In the genomic region with DNA sequence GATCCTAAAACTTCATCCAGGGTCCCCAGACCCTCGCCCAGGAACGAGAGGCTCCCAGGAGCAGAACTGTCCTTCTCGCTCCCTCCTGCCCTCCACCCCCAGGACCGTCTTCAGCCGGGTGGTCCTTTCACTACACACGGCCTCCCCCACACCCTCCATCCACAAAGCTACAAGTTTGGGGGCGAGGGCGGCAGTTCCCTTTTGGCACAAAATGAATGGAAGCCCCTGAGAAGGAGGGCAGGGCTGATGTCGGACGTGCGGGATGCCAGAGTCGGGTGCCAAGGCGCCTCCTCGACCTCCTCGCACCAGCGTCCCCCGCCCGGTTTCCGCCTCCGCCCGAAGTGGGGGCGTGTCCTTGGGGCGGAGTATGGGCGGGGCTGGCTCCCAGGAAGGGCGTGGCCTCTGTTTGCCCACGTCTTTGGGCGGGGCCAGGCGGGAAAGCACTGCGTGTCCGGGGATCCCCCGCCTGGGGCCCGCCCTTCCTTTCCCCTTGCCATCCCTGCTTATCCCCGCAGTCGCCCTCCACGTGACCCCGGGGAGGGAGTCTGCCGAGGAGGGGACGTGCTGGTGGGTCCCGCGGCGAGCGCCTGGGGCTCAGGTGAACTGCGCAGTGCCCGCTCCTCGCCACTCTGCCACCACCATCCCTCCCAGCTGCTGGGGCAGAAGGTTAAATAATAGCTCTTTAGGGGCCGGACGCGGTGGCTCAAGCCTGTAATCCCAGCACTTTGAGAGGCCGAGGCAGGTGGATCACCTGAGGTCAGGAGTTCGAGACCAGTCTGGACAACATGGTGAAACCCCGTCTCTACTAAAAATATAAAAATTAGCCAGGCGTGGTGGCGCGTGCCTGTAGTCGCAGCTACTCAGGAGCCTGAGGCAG, we compare ENCODE assay signal across 8 cellular contexts. TPM values are rescaled to one million over a fixed set of nuclear protein-coding genes. Genes with fewer than 3 reads are reported as not detected.
A peak's percentile ranks its signal among the peaks of the same experiment; 100 is the strongest.
DNase-seq lines count a peak whose midpoint lies in the region; ATAC-seq, FAIRE-seq and TF ChIP-seq lines count a peak whose summit lies in the region.

No MANE protein-coding gene starts in this region.

- H3K4me3 ChIP-seq in CD8-positive, alpha-beta T cell (ENCODE audit: low read depth, low read length), result peak overlapping the region; percentile 56
- H3K4me3 ChIP-seq in effector memory CD4-positive, alpha-beta T cell (ENCODE audit: insufficient read depth, low read depth, low read length, poor library complexity, severe bottlenecking), result peak overlapping the region; percentile 57
- peak overlapping the region; percentile 88 to 91 for H3K4me3 ChIP-seq in mesenchymal stem cell (ENCODE audit: insufficient read depth in 1 of 2, low read depth in 1 of 2, low read length in 2 of 2)

- peak; percentile 93 to 99 (median 97) for DNase-seq in CD8-positive, alpha-beta T cell
- peak; percentile 97 for DNase-seq in HTR-8/SVneo (ENCODE audit: insufficient read length, low spot score)
- DNase-seq in NOMO-1 (lab: John Stamatoyannopoulos, UW; ENCODE audit: unreplicated experiment in 2 of 2), result peak; percentile 80 to 83
- peak; percentile 87 to 93 for DNase-seq in activated CD8-positive, alpha-beta memory T cell treated with anti-CD3 and anti-CD28 coated beads for 4 hours (ENCODE audit: low read depth in 2 of 2)
- DNase-seq in effector memory CD4-positive, alpha-beta T cell, result peak; percentile 94 to 97 (median 95)
- DNase-seq in mesenchymal stem cell, result peak; percentile 95
- peak; percentile 97 for DNase-seq in stimulated activated CD8-positive, alpha-beta memory T cell treated with anti-CD3 and anti-CD28 coated beads, Interleukin-15, amount 100 ng/mL, for 1 hour (ENCODE audit: low read depth)

- peak overlapping the region; percentile 91 for H2BK120ac ChIP-seq in mesenchymal stem cell (ENCODE audit: low read depth, low read length)

- H3K23ac ChIP-seq in mesenchymal stem cell (ENCODE audit: low read length in 2 of 2), result peak overlapping the region in 1 of 2 experiments; percentile 74

- peaks cover 42% of the 10 kb centered on the region for H3K4me1 Mint-ChIP-seq in CD8-positive, alpha-beta T cell (ENCODE audit: low read depth)

- POLR2A ChIA-PET in CD8-positive, alpha-beta T cell (lab: Charles Lee), result interaction anchor here (0.6 to 5.2 kb wide), 12 partner anchors 8 to 372 kb away, joined by 3 to 43 read pairs (median 4); partner anchors contain the start of genes CCDC85B, FIBP, MUS81 and SNX32

- peak overlapping the region; percentile 96 for H4K8ac ChIP-seq in mesenchymal stem cell (ENCODE audit: low read length)

- H2BK12ac ChIP-seq in mesenchymal stem cell (ENCODE audit: low read length in 2 of 2), result peak overlapping the region; percentile 82 to 97

- peak overlapping the region; percentile 84 for H2AFZ ChIP-seq in mesenchymal stem cell (ENCODE audit: low read depth, low read length)

- peak overlapping the region; percentile 74 for H3K27ac ChIP-seq in CD8-positive, alpha-beta T cell (ENCODE audit: low read depth, low read length)
- peak overlapping the region; percentile 80 for H3K27ac ChIP-seq in effector memory CD4-positive, alpha-beta T cell (ENCODE audit: insufficient read depth, low read length, poor library complexity, severe bottlenecking)
- peak overlapping the region; percentile 82 for H3K27ac ChIP-seq in mesenchymal stem cell (ENCODE audit: low read length, poor library complexity, severe bottlenecking)

- peak overlapping the region; percentile 89 for H3K4me3 Mint-ChIP-seq in CD8-positive, alpha-beta T cell

- peak; percentile 98 for ATAC-seq in CD8-positive, alpha-beta T cell
- ATAC-seq in GM21360 (IDR thresholded peaks at IDR 0.05; ENCODE audit: unreplicated experiment), result peak; percentile 78

- no peaks in the 10 kb centered on the region for H3K36me3 ChIP-seq in CD8-positive, alpha-beta T cell (ENCODE audit: insufficient read depth, low read length)
- no peaks in the 10 kb centered on the region for H3K36me3 ChIP-seq in effector memory CD4-positive, alpha-beta T cell (ENCODE audit: control insufficient read depth, insufficient read depth, low read length)
- peaks cover 25 to 27% of the 10 kb centered on the region in 2 experiments for H3K36me3 ChIP-seq in mesenchymal stem cell (ENCODE audit: control insufficient read depth in 1 of 2, insufficient read depth in 2 of 2, low read depth in 1 of 2, low read length in 2 of 2)

- H3K27me3 Mint-ChIP-seq in CD8-positive, alpha-beta T cell (ENCODE audit: low read depth), result no peaks in the 10 kb centered on the region

- peak overlapping the region; percentile 94 for H4K91ac ChIP-seq in mesenchymal stem cell (ENCODE audit: low read length)

- peak overlapping the region; percentile 79 to 98 for H3K4ac ChIP-seq in mesenchymal stem cell (ENCODE audit: low read depth in 1 of 2, low read length in 2 of 2)

- no peaks in the 10 kb centered on the region for H3K9me3 Mint-ChIP-seq in CD8-positive, alpha-beta T cell

- peaks cover 9% of the 10 kb centered on the region for H3K79me1 ChIP-seq in mesenchymal stem cell (replicated peaks; ENCODE audit: low read length, poor library complexity, severe bottlenecking)

- peak overlapping the region; percentile 98 for H2BK15ac ChIP-seq in mesenchymal stem cell (ENCODE audit: low read depth, poor library complexity, severe bottlenecking)

- peak overlapping the region; percentile 97 for H3K18ac ChIP-seq in mesenchymal stem cell (ENCODE audit: low read depth in 1 of 2, low read length in 2 of 2)

- no peaks in the 10 kb centered on the region for H3K27me3 ChIP-seq in CD8-positive, alpha-beta T cell (ENCODE audit: insufficient read depth, low read length)
- H3K27me3 ChIP-seq in effector memory CD4-positive, alpha-beta T cell (replicated peaks; ENCODE audit: control insufficient read depth, insufficient read depth, low read length, poor library complexity, severe bottlenecking), result no peaks in the 10 kb centered on the region
- H3K27me3 ChIP-seq in mesenchymal stem cell (ENCODE audit: control insufficient read depth in 1 of 2, insufficient read depth in 1 of 2, low read length in 2 of 2), result no peaks in the 10 kb centered on the region

- WGBS in mesenchymal stem cell, result 11% methylated on average over 45 of the region's 55 CpGs

- no peak for TF ChIP-seq CTCF in CD8-positive, alpha-beta T cell (IDR thresholded peaks at IDR 0.05)

- H3K4me1 ChIP-seq in CD8-positive, alpha-beta T cell (ENCODE audit: insufficient read depth, low read length), result peaks cover 34% of the 10 kb centered on the region
- H3K4me1 ChIP-seq in effector memory CD4-positive, alpha-beta T cell (ENCODE audit: control insufficient read depth, insufficient read depth, low read length, poor library complexity, severe bottlenecking), result peaks cover 6% of the 10 kb centered on the region
- peaks cover 28% of the 10 kb centered on the region for H3K4me1 ChIP-seq in mesenchymal stem cell (ENCODE audit: control insufficient read depth, insufficient read depth, low read depth, low read length)

- CTCF ChIA-PET in CD8-positive, alpha-beta T cell (lab: Charles Lee), result interaction anchor here (0.7 to 6.7 kb wide), 5 partner anchors 9 to 692 kb away, joined by 3 to 131 read pairs (median 3); partner anchors contain the start of genes CCDC85B, FIBP and MUS81

- H3K4me2 ChIP-seq in mesenchymal stem cell (ENCODE audit: low read length, poor library complexity, severe bottlenecking), result peak overlapping the region; percentile 97

- intact Hi-C loops in CD8-positive, alpha-beta T cell (cut with DNase I, micrococcal nuclease), result loop anchor here (2.0 kb wide), 2 partner anchors 15 kb away; partner anchors contain the start of genes CFL1 (in 2 of the 2) and FIBP (in 1 of the 2)

- H3K9ac ChIP-seq in mesenchymal stem cell (ENCODE audit: low read length), result peak overlapping the region; percentile 91

- H3K36me3 Mint-ChIP-seq in CD8-positive, alpha-beta T cell, result no peaks in the 10 kb centered on the region

- no peaks in the 10 kb centered on the region for H3K9me3 ChIP-seq in CD8-positive, alpha-beta T cell (ENCODE audit: low read length)
- H3K9me3 ChIP-seq in effector memory CD4-positive, alpha-beta T cell (ENCODE audit: control insufficient read depth, low read length), result no peaks in the 10 kb centered on the region
- H3K9me3 ChIP-seq in mesenchymal stem cell (ENCODE audit: control insufficient read depth, low read length), result no peaks in the 10 kb centered on the region

- peak overlapping the region; percentile 53 for H2AK5ac ChIP-seq in mesenchymal stem cell (ENCODE audit: low read length, severe bottlenecking)

- H3K14ac ChIP-seq in mesenchymal stem cell (ENCODE audit: low read length in 2 of 2), result peak overlapping the region; percentile 82 to 87

- H2BK5ac ChIP-seq in mesenchymal stem cell (ENCODE audit: low read depth, low read length, poor library complexity, severe bottlenecking), result no peak overlapping the region

- peak; percentile 100 for FAIRE-seq in HTR-8/SVneo (lab: Jason Lieb, UNC)

- H3K27ac Mint-ChIP-seq in CD8-positive, alpha-beta T cell, result peak overlapping the region; percentile 91

RNA-seq across cellular contexts. Expression of gene EFEMP2, which starts 0.9 kb away (rescaled TPM):
- total RNA-seq in CD8-positive, alpha-beta T cell, result 1 to 10 TPM; 3.8 to 5.1 TPM
- polyA plus RNA-seq in mesenchymal stem cell (2013, experiment 1 of 2), result 306 TPM
- 314 TPM for polyA plus RNA-seq in mesenchymal stem cell (2013, experiment 2 of 2)

RNA-seq across cellular contexts. Expression of gene CTSW, which starts 6.1 kb away (rescaled TPM):
- total RNA-seq in CD8-positive, alpha-beta T cell, result 100 to 1,000 TPM; 193 to 200 TPM
- 0.11 TPM for polyA plus RNA-seq in mesenchymal stem cell (2013, experiment 1 of 2)
- not detected for polyA plus RNA-seq in mesenchymal stem cell (2013, experiment 2 of 2)

RNA-seq across cellular contexts. Expression of gene MUS81, which starts 13.3 kb away (rescaled TPM):
- 10 to 100 TPM; 29.6 to 31.6 TPM for total RNA-seq in CD8-positive, alpha-beta T cell
- polyA plus RNA-seq in mesenchymal stem cell (2013, experiment 1 of 2), result 36.8 TPM
- 36.2 TPM for polyA plus RNA-seq in mesenchymal stem cell (2013, experiment 2 of 2)

RNA-seq across cellular contexts. Expression of gene FIBP, which starts 14.8 kb away (rescaled TPM):
- 10 to 100 TPM; 16.5 to 19.3 TPM for total RNA-seq in CD8-positive, alpha-beta T cell
- polyA plus RNA-seq in mesenchymal stem cell (2013, experiment 1 of 2), result 105 TPM
- 106 TPM for polyA plus RNA-seq in mesenchymal stem cell (2013, experiment 2 of 2)

RNA-seq across cellular contexts. Expression of gene CFL1, which starts 15.5 kb away (rescaled TPM):
- 100 to 1,000 TPM; 329 to 337 TPM for total RNA-seq in CD8-positive, alpha-beta T cell
- 1,234 TPM for polyA plus RNA-seq in mesenchymal stem cell (2013, experiment 1 of 2)
- polyA plus RNA-seq in mesenchymal stem cell (2013, experiment 2 of 2), result 1,236 TPM

Comparison
In these comparisons a context has a peak if more than half of its experiments do, and no peak if none do; other contexts are left out.
1. Peak in every context shown above with its lines: DNase-seq, ATAC-seq, H3K4me3 ChIP-seq and H3K27ac ChIP-seq.